1 cellular context compared by ENCODE assay signal in the genomic region with DNA sequence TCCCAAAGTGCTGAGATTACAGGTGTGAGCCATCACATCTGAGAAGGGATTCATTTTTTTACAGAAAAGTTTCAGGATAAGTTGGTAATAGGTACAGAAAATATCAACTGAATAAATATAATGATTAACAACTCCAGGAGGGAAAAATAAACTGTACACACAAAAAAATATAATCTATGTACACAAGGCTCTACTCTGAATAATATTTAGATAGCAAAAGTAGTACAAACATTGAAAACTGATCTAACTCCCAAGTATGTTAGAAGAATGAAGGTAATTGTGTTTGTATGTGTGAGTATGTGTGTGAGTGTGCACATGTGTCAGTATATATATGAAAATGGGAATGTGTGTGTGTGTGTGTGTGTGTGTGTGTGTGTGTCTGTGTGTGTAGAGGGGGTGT.
TF ChIP-seq lines count a peak whose summit lies in the region.

No MANE protein-coding gene starts in this region.

TF ChIP-seq in HEK293, 187 proteins besides CTCF, POLR2A, EP300 and RAD21 (continued from another document):
- TF ChIP-seq, protein P1, sequence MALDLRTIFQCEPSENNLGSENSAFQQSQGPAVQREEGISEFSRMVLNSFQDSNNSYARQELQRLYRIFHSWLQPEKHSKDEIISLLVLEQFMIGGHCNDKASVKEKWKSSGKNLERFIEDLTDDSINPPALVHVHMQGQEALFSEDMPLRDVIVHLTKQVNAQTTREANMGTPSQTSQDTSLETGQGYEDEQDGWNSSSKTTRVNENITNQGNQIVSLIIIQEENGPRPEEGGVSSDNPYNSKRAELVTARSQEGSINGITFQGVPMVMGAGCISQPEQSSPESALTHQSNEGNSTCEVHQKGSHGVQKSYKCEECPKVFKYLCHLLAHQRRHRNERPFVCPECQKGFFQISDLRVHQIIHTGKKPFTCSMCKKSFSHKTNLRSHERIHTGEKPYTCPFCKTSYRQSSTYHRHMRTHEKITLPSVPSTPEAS (tag by site-specific recombination; IDR thresholded peaks at IDR 0.05), result peak; percentile 83
TF ChIP-seq in HEK293: peak in this region for 1.
